In the genomic region with DNA sequence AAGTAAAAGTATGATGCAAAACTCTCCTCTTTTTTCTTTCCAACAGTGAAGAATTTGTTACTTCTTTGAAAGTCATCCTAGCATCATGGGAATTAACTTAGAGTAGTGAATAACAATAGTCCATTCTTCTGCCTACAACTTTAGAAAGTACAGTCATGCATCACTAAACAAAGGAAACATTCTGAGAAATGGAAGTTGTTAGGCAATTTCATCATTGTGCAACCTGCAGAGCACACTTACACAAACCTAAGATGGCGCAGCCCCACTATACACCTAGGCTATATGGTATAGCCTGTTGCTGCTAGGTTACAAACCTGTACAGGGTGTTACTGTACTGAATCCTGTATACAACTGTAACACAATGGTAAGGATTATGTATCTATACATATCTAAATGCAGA, we compare ENCODE assay signal across 1 cellular context.
TF ChIP-seq lines count a peak whose summit lies in the region.

No MANE protein-coding gene starts in this region.

TF ChIP-seq in HepG2, 621 proteins besides CTCF, POLR2A, EP300 and RAD21 (continued from another document):
- TF ChIP-seq, protein P1, sequence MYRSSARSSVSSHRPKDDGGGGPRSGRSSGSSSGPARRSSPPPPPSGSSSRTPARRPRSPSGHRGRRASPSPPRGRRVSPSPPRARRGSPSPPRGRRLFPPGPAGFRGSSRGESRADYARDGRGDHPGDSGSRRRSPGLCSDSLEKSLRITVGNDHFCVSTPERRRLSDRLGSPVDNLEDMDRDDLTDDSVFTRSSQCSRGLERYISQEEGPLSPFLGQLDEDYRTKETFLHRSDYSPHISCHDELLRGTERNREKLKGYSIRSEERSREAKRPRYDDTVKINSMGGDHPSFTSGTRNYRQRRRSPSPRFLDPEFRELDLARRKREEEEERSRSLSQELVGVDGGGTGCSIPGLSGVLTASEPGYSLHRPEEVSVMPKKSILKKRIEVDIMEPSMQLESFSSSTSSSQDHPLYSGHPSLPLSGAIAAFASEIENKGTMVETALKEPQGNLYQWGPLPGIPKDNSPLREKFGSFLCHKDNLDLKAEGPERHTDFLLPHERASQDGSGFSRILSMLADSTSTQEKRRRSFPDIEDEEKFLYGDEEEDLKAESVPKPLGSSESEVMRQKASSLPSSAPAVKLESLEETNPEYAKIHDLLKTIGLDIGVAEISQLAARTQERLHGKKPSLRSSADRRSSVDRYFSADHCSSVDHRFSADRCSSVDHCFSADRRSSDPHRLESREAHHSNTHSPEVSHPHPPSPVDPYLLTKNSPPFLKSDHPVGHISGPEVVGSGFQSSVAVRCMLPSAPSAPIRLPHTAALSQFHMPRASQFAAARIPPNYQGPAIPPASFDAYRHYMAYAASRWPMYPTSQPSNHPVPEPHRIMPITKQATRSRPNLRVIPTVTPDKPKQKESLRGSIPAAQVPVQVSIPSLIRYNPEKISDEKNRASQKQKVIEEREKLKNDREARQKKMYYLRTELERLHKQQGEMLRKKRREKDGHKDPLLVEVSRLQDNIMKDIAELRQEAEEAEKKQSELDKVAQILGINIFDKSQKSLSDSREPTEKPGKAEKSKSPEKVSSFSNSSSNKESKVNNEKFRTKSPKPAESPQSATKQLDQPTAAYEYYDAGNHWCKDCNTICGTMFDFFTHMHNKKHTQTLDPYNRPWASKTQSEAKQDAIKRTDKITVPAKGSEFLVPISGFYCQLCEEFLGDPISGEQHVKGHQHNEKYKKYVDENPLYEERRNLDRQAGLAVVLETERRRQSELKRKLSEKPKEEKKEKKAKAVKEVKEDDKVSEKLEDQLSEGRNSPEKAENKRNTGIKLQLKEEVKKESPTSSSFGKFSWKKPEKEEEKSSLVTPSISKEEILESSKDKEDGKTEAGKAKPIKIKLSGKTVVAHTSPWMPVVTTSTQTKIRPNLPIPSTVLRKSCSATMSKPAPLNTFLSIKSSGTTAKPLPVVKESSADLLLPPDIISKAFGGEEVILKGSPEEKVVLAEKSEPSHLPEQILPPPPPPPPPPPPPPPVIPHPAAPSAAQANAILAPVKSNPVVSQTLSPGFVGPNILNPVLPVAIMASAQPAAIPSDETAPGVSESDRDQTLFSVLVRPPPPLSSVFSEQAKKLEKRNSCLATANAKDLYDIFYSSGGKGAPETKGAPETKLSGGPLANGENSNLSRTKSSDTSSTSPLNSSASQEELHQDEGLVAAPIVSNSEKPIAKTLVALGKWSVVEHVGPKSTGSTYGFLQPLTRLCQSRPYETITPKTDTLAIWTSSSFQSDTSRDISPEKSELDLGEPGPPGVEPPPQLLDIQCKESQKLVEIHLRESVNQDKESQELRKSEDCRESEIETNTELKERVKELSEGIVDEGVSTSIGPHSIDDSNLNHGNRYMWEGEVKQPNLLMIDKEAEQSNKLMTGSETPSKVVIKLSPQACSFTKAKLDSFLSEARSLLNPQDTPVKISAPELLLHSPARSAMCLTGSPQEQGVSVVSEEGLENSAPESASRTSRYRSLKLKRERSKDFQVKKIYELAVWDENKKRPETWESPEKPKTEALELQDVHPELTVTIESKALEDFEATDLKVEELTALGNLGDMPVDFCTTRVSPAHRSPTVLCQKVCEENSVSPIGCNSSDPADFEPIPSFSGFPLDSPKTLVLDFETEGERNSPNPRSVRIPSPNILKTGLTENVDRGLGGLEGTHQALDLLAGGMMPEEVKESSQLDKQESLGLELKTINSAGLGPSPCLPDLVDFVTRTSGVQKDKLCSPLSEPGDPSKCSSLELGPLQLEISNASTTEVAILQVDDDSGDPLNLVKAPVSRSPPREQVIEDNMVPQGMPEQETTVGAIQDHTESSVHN (CRISPR knock-in tag; IDR thresholded peaks at IDR 0.05): no peak
- TF ChIP-seq, protein P2, sequence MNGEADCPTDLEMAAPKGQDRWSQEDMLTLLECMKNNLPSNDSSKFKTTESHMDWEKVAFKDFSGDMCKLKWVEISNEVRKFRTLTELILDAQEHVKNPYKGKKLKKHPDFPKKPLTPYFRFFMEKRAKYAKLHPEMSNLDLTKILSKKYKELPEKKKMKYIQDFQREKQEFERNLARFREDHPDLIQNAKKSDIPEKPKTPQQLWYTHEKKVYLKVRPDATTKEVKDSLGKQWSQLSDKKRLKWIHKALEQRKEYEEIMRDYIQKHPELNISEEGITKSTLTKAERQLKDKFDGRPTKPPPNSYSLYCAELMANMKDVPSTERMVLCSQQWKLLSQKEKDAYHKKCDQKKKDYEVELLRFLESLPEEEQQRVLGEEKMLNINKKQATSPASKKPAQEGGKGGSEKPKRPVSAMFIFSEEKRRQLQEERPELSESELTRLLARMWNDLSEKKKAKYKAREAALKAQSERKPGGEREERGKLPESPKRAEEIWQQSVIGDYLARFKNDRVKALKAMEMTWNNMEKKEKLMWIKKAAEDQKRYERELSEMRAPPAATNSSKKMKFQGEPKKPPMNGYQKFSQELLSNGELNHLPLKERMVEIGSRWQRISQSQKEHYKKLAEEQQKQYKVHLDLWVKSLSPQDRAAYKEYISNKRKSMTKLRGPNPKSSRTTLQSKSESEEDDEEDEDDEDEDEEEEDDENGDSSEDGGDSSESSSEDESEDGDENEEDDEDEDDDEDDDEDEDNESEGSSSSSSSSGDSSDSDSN (CRISPR knock-in tag; IDR thresholded peaks at IDR 0.05): no peak
- TF ChIP-seq XRCC5 (optimal IDR thresholded peaks at IDR 0.05; ENCODE audit: low read length) (no peak), CAMTA2 (CRISPR knock-in tag; IDR thresholded peaks at IDR 0.05; ENCODE audit: borderline replicate concordance) (no peak), NR3C1 (CRISPR knock-in tag; IDR thresholded peaks at IDR 0.05) (no peak), FOXK1 (CRISPR knock-in tag; IDR thresholded peaks at IDR 0.05; ENCODE audit: borderline replicate concordance, low read depth) (no peak), EED (CRISPR knock-in tag; IDR thresholded peaks at IDR 0.05) (no peak), CEBPG (CRISPR knock-in tag; IDR thresholded peaks at IDR 0.05) (peak; percentile 40), SOX5 (CRISPR knock-in tag; IDR thresholded peaks at IDR 0.05; ENCODE audit: borderline replicate concordance) (peak; percentile 21; the same call in 1 of the 2 replicates), ZNF12 (CRISPR knock-in tag; IDR thresholded peaks at IDR 0.05) (no peak), CBFB (CRISPR knock-in tag; IDR thresholded peaks at IDR 0.05) (no peak), ZFP37 (CRISPR knock-in tag; IDR thresholded peaks at IDR 0.05; ENCODE audit: borderline replicate concordance) (no peak), TOPORS (CRISPR knock-in tag; IDR thresholded peaks at IDR 0.05) (no peak), ZNF350 (CRISPR knock-in tag; IDR thresholded peaks at IDR 0.05; ENCODE audit: borderline replicate concordance, low read depth) (no peak), ZBTB7A (CRISPR knock-in tag; IDR thresholded peaks at IDR 0.05) (no peak), SMAD1 (CRISPR knock-in tag; IDR thresholded peaks at IDR 0.05; ENCODE audit: borderline replicate concordance, low read depth) (no peak), SOX13 (IDR thresholded peaks at IDR 0.05) (no peak), SOX13 (CRISPR knock-in tag; conservative IDR thresholded peaks at IDR 0.05 in 1 of 2, IDR thresholded peaks at IDR 0.05 in 1 of 2) (peak in 1 of 2 experiments; percentile 60; a peak in 1 of 4 replicates), SOX6 (IDR thresholded peaks at IDR 0.05) (no peak), SOX6 (CRISPR knock-in tag; IDR thresholded peaks at IDR 0.05) (peak; percentile 16; the same call in 1 of the 2 replicates), SP5 (CRISPR knock-in tag; IDR thresholded peaks at IDR 0.05; ENCODE audit: borderline replicate concordance, low read depth) (no peak)
- TF ChIP-seq, protein P3, sequence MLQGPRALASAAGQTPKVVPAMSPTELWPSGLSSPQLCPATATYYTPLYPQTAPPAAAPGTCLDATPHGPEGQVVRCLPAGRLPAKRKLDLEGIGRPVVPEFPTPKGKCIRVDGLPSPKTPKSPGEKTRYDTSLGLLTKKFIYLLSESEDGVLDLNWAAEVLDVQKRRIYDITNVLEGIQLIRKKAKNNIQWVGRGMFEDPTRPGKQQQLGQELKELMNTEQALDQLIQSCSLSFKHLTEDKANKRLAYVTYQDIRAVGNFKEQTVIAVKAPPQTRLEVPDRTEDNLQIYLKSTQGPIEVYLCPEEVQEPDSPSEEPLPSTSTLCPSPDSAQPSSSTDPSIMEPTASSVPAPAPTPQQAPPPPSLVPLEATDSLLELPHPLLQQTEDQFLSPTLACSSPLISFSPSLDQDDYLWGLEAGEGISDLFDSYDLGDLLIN (CRISPR knock-in tag; IDR thresholded peaks at IDR 0.05; ENCODE audit: borderline replicate concordance): no peak
- TF ChIP-seq, protein P4, sequence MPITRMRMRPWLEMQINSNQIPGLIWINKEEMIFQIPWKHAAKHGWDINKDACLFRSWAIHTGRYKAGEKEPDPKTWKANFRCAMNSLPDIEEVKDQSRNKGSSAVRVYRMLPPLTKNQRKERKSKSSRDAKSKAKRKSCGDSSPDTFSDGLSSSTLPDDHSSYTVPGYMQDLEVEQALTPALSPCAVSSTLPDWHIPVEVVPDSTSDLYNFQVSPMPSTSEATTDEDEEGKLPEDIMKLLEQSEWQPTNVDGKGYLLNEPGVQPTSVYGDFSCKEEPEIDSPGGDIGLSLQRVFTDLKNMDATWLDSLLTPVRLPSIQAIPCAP (CRISPR knock-in tag; IDR thresholded peaks at IDR 0.05; ENCODE audit: low read depth): no peak
- TF ChIP-seq, protein P5, sequence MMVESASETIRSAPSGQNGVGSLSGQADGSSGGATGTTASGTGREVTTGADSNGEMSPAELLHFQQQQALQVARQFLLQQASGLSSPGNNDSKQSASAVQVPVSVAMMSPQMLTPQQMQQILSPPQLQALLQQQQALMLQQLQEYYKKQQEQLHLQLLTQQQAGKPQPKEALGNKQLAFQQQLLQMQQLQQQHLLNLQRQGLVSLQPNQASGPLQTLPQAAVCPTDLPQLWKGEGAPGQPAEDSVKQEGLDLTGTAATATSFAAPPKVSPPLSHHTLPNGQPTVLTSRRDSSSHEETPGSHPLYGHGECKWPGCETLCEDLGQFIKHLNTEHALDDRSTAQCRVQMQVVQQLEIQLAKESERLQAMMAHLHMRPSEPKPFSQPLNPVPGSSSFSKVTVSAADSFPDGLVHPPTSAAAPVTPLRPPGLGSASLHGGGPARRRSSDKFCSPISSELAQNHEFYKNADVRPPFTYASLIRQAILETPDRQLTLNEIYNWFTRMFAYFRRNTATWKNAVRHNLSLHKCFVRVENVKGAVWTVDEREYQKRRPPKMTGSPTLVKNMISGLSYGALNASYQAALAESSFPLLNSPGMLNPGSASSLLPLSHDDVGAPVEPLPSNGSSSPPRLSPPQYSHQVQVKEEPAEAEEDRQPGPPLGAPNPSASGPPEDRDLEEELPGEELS (CRISPR knock-in tag; IDR thresholded peaks at IDR 0.05): no peak
- TF ChIP-seq, protein P6, sequence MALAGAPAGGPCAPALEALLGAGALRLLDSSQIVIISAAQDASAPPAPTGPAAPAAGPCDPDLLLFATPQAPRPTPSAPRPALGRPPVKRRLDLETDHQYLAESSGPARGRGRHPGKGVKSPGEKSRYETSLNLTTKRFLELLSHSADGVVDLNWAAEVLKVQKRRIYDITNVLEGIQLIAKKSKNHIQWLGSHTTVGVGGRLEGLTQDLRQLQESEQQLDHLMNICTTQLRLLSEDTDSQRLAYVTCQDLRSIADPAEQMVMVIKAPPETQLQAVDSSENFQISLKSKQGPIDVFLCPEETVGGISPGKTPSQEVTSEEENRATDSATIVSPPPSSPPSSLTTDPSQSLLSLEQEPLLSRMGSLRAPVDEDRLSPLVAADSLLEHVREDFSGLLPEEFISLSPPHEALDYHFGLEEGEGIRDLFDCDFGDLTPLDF (CRISPR knock-in tag; IDR thresholded peaks at IDR 0.05): no peak
- TF ChIP-seq, protein P7, sequence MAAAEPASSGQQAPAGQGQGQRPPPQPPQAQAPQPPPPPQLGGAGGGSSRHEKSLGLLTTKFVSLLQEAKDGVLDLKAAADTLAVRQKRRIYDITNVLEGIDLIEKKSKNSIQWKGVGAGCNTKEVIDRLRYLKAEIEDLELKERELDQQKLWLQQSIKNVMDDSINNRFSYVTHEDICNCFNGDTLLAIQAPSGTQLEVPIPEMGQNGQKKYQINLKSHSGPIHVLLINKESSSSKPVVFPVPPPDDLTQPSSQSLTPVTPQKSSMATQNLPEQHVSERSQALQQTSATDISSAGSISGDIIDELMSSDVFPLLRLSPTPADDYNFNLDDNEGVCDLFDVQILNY (CRISPR knock-in tag; conservative IDR thresholded peaks at IDR 0.05): no peak
